1 cellular context compared by ENCODE assay signal in the genomic region with DNA sequence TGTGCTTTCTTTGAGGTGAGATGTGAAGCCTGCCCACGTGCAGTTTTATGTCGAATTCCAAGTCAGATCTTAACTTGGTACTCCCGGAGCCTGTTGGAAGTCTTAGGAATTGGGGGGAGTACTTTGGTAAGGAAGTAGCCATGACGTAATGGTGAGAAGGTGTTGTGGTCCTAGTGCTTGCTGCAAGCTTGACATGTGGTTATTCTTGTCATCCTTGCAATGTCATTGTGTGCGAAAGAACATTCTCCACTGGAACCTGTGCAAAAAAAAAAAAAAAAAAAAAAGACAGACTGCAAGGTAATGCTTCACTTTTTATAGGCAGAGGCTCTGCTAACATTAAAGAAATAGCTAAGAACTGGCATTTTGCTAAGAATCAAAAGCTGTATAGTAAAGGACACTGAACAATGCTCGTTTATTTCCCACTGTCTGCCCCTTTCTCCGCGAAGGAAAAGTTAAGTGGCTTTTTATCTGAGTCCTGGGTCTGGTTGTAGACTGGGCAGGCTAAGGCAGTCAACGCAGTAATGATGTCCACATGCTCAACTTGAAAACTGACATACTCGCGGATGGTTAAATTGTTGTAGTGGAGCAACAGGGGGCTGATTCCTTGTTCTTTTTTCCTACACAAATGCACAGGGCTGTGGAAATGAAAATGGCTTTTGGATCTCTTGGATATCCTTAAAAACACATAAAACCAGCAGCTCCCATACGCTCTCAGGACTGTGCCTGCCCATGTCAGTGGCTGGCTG.
TF ChIP-seq lines count a peak whose summit lies in the region.

No MANE protein-coding gene starts in this region.

TF ChIP-seq in GM12878, 131 proteins besides CTCF, POLR2A, EP300 and RAD21:
- TF ChIP-seq, protein P1, sequence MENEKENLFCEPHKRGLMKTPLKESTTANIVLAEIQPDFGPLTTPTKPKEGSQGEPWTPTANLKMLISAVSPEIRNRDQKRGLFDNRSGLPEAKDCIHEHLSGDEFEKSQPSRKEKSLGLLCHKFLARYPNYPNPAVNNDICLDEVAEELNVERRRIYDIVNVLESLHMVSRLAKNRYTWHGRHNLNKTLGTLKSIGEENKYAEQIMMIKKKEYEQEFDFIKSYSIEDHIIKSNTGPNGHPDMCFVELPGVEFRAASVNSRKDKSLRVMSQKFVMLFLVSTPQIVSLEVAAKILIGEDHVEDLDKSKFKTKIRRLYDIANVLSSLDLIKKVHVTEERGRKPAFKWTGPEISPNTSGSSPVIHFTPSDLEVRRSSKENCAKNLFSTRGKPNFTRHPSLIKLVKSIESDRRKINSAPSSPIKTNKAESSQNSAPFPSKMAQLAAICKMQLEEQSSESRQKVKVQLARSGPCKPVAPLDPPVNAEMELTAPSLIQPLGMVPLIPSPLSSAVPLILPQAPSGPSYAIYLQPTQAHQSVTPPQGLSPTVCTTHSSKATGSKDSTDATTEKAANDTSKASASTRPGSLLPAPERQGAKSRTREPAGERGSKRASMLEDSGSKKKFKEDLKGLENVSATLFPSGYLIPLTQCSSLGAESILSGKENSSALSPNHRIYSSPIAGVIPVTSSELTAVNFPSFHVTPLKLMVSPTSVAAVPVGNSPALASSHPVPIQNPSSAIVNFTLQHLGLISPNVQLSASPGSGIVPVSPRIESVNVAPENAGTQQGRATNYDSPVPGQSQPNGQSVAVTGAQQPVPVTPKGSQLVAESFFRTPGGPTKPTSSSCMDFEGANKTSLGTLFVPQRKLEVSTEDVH (IDR thresholded peaks at IDR 0.05; ENCODE audit: low read depth, partially characterized antibody) = no peak
- TF ChIP-seq HCFC1 (IDR thresholded peaks at IDR 0.05; ENCODE audit: low read length) = no peak
- TF ChIP-seq KAT2A (conservative IDR thresholded peaks at IDR 0.05; ENCODE audit: control insufficient read depth, low read depth, low read length) = no peak
- TF ChIP-seq FOS (IDR thresholded peaks at IDR 0.05; ENCODE audit: borderline replicate concordance, extremely low read depth, insufficient read length) = no peak
- 0 out of 2 replicates have a peak, but pooled peaks have one; percentile 0 for TF ChIP-seq GABPA (IDR thresholded peaks at IDR 0.05; ENCODE audit: low read depth)
- no peak for TF ChIP-seq STAT1 (conservative IDR thresholded peaks at IDR 0.05)
- no peak for TF ChIP-seq YBX1 (IDR thresholded peaks at IDR 0.05)
- TF ChIP-seq ASH2L (IDR thresholded peaks at IDR 0.05; ENCODE audit: borderline replicate concordance, low read depth) = no peak
- no peak for TF ChIP-seq RCOR1 (conservative IDR thresholded peaks at IDR 0.05; ENCODE audit: low read depth, low read length)
- 0 out of 2 replicates have a peak, but pooled peaks have one; percentile 5 for TF ChIP-seq IRF4 (IDR thresholded peaks at IDR 0.05; ENCODE audit: low read depth, low read length)
- no peak for TF ChIP-seq NR2C1 (IDR thresholded peaks at IDR 0.05)
- TF ChIP-seq, protein P2, sequence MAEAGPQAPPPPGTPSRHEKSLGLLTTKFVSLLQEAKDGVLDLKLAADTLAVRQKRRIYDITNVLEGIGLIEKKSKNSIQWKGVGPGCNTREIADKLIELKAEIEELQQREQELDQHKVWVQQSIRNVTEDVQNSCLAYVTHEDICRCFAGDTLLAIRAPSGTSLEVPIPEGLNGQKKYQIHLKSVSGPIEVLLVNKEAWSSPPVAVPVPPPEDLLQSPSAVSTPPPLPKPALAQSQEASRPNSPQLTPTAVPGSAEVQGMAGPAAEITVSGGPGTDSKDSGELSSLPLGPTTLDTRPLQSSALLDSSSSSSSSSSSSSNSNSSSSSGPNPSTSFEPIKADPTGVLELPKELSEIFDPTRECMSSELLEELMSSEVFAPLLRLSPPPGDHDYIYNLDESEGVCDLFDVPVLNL (IDR thresholded peaks at IDR 0.05; ENCODE audit: low read depth, low read length) = no peak
- TF ChIP-seq, protein P3, sequence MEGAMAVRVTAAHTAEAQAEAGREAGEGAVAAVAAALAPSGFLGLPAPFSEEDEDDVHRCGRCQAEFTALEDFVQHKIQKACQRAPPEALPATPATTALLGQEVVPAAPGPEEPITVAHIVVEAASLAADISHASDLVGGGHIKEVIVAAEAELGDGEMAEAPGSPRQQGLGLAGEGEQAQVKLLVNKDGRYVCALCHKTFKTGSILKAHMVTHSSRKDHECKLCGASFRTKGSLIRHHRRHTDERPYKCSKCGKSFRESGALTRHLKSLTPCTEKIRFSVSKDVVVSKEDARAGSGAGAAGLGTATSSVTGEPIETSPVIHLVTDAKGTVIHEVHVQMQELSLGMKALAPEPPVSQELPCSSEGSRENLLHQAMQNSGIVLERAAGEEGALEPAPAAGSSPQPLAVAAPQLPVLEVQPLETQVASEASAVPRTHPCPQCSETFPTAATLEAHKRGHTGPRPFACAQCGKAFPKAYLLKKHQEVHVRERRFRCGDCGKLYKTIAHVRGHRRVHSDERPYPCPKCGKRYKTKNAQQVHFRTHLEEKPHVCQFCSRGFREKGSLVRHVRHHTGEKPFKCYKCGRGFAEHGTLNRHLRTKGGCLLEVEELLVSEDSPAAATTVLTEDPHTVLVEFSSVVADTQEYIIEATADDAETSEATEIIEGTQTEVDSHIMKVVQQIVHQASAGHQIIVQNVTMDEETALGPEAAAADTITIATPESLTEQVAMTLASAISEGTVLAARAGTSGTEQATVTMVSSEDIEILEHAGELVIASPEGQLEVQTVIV (IDR thresholded peaks at IDR 0.05; ENCODE audit: borderline replicate concordance, partially characterized antibody) = no peak
- peak; percentile 62; the same call in 1 of the 2 replicates for TF ChIP-seq EED (IDR thresholded peaks at IDR 0.05; ENCODE audit: low read depth)
- no peak for TF ChIP-seq NBN (IDR thresholded peaks at IDR 0.05)
- no peak for TF ChIP-seq STAT3 (IDR thresholded peaks at IDR 0.05; ENCODE audit: low read depth, low read length)
- TF ChIP-seq CREB1 (IDR thresholded peaks at IDR 0.05; ENCODE audit: low read depth) = peak; percentile 69; the same call in 1 of the 2 replicates
- TF ChIP-seq ATF7 (IDR thresholded peaks at IDR 0.05; ENCODE audit: low read depth) = peak; percentile 93
- TF ChIP-seq BRCA1 (IDR thresholded peaks at IDR 0.05; ENCODE audit: low read depth, low read length) = no peak
- TF ChIP-seq, protein P4, sequence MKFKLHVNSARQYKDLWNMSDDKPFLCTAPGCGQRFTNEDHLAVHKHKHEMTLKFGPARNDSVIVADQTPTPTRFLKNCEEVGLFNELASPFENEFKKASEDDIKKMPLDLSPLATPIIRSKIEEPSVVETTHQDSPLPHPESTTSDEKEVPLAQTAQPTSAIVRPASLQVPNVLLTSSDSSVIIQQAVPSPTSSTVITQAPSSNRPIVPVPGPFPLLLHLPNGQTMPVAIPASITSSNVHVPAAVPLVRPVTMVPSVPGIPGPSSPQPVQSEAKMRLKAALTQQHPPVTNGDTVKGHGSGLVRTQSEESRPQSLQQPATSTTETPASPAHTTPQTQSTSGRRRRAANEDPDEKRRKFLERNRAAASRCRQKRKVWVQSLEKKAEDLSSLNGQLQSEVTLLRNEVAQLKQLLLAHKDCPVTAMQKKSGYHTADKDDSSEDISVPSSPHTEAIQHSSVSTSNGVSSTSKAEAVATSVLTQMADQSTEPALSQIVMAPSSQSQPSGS (IDR thresholded peaks at IDR 0.05; ENCODE audit: low read length) = peak; percentile 33; the same call in 1 of the 2 replicates
- TF ChIP-seq RUNX3 (IDR thresholded peaks at IDR 0.05; ENCODE audit: low read length) = peak; percentile 62; the same call in 1 of the 2 replicates
- no peak for TF ChIP-seq ZNF687 (IDR thresholded peaks at IDR 0.05)
- peak in 1 of 2 experiments; percentile 17; a peak in 1 of 4 replicates for TF ChIP-seq ETV6 (conservative IDR thresholded peaks at IDR 0.05 in 1 of 2, IDR thresholded peaks at IDR 0.05 in 1 of 2; ENCODE audit: borderline replicate concordance in 1 of 2, low read depth in 1 of 2)
- TF ChIP-seq MTA2 (IDR thresholded peaks at IDR 0.05; ENCODE audit: low read depth) = no peak
- TF ChIP-seq, protein P5, sequence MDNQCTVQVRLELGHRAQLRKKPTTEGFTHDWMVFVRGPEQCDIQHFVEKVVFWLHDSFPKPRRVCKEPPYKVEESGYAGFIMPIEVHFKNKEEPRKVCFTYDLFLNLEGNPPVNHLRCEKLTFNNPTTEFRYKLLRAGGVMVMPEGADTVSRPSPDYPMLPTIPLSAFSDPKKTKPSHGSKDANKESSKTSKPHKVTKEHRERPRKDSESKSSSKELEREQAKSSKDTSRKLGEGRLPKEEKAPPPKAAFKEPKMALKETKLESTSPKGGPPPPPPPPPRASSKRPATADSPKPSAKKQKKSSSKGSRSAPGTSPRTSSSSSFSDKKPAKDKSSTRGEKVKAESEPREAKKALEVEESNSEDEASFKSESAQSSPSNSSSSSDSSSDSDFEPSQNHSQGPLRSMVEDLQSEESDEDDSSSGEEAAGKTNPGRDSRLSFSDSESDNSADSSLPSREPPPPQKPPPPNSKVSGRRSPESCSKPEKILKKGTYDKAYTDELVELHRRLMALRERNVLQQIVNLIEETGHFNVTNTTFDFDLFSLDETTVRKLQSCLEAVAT (IDR thresholded peaks at IDR 0.05) = no peak
- TF ChIP-seq ZNF384 (IDR thresholded peaks at IDR 0.05; ENCODE audit: borderline replicate concordance, low read depth, low read length) = peak; percentile 51; the same call in 1 of the 2 replicates
- TF ChIP-seq TCF7 (IDR thresholded peaks at IDR 0.05; ENCODE audit: borderline replicate concordance) = no peak
- TF ChIP-seq CREM (IDR thresholded peaks at IDR 0.05; ENCODE audit: low read depth) = 0 out of 2 replicates have a peak, but pooled peaks have one; percentile 36
- no peak for TF ChIP-seq RAD51 (IDR thresholded peaks at IDR 0.05)
- no peak for TF ChIP-seq BACH1 (IDR thresholded peaks at IDR 0.05; ENCODE audit: borderline replicate concordance)
- TF ChIP-seq RB1 (IDR thresholded peaks at IDR 0.05; ENCODE audit: borderline replicate concordance) = no peak
TF ChIP-seq in GM12878: peak in this region for 10.
